Comparison of ENCODE assay signal across 20 cellular contexts in the genomic region with DNA sequence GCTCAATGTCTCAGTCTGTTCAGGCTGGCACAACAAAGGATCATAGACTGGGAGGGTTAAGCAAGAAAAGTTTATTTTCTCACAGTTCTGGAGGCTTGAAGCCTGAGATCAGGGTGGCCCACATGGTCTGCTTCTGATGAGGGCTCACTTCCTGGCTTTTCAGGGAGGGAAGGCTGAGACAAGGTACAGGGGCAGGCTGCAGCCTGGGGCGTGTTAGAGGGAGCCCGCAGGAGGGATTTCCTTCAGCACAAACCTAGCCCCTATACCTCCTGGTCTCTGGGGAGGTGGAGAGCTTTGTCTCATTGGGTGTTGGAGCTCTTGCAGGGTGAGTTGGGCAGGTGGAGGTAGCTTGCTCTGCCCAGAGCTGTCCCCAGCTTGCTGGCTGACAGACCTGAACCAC.
DNase-seq lines count a peak whose midpoint lies in the region; ATAC-seq, FAIRE-seq and TF ChIP-seq lines count a peak whose summit lies in the region.
"Had no signal": no experiment of that assay in that cellular context is flagged by ENCODE, and none has a peak within 500 bp of the region (broad histone marks: within the 10 kb centered on the region; RNA-seq: fewer than 3 reads in every experiment).

No MANE protein-coding gene starts in this region.

- no peaks in the 10 kb centered on the region for H4K20me1 ChIP-seq in GM23338 (replicated peaks; ENCODE audit: insufficient read depth)
- no peaks in the 10 kb centered on the region for H4K20me1 ChIP-seq in astrocyte (ENCODE audit: insufficient read depth, low read length)

- H3K9me2 ChIP-seq in GM23338 (ENCODE audit: insufficient read depth), result peaks cover 3% of the 10 kb centered on the region

- H3K27ac ChIP-seq in GM23338 (ENCODE audit: low read depth) (no peak overlapping the region), astrocyte (ENCODE audit: low read depth, low read length) (no peak overlapping the region)
- H3K27ac ChIP-seq: Peyer's patch, SK-N-MC had no signal

- H3K4me1 ChIP-seq in GM23338 (ENCODE audit: insufficient read depth) (peaks cover 15% of the 10 kb centered on the region), astrocyte (ENCODE audit: insufficient read depth, low read length) (no peaks in the 10 kb centered on the region)

- H3K79me2 ChIP-seq in GM23338 (replicated peaks; ENCODE audit: insufficient read depth) (no peaks in the 10 kb centered on the region), astrocyte (ENCODE audit: insufficient read depth, low read length) (no peaks in the 10 kb centered on the region)

- ATAC-seq in GM23338 (no peak), GM19351 (IDR thresholded peaks at IDR 0.05; ENCODE audit: unreplicated experiment) (no peak), GM21619 (IDR thresholded peaks at IDR 0.05; ENCODE audit: unreplicated experiment) (no peak)
- ATAC-seq in stimulated activated effector memory CD8-positive, alpha-beta T cell treated with anti-CD3 and anti-CD28 coated beads, Interleukin-12 subunit alpha, Interleukin-12 subunit beta, amount 100 ng/mL, for 72 hours, result peak; percentile 11
- ATAC-seq: HepG2 had no signal

- peaks cover 38% of the 10 kb centered on the region for H3K9me3 Mint-ChIP-seq in GM23338
- peaks cover 3% of the 10 kb centered on the region for H3K9me3 Mint-ChIP-seq in astrocyte (ENCODE audit: unreplicated experiment)
- peaks cover 14% of the 10 kb centered on the region for H3K9me3 Mint-ChIP-seq in mesothelial cell of epicardium
- H3K9me3 Mint-ChIP-seq in stimulated activated effector memory CD8-positive, alpha-beta T cell treated with anti-CD3 and anti-CD28 coated beads, Interleukin-12 subunit alpha, Interleukin-12 subunit beta, amount 100 ng/mL, for 72 hours, result no peaks in the 10 kb centered on the region

- H3K9me3 ChIP-seq in astrocyte (ENCODE audit: insufficient read depth, low read depth, low read length), result no peaks in the 10 kb centered on the region
- H3K9me3 ChIP-seq: Peyer's patch had no signal

- H3K27ac Mint-ChIP-seq in GM23338 (no peak overlapping the region), astrocyte (ENCODE audit: unreplicated experiment) (no peak overlapping the region), mesothelial cell of epicardium (peak overlapping the region; percentile 56)
- H3K27ac Mint-ChIP-seq in stimulated activated effector memory CD8-positive, alpha-beta T cell treated with anti-CD3 and anti-CD28 coated beads, Interleukin-12 subunit alpha, Interleukin-12 subunit beta, amount 100 ng/mL, for 72 hours, result no peak overlapping the region

- FAIRE-seq in astrocyte (lab: Jason Lieb, UNC), result no peak
- FAIRE-seq: G401.6, HepG2 had no signal

- H3K4me1 Mint-ChIP-seq in GM23338 (peaks cover 41% of the 10 kb centered on the region), astrocyte (ENCODE audit: low read depth, unreplicated experiment) (peaks cover 3% of the 10 kb centered on the region), mesothelial cell of epicardium (peaks cover 36% of the 10 kb centered on the region)
- no peaks in the 10 kb centered on the region for H3K4me1 Mint-ChIP-seq in stimulated activated effector memory CD8-positive, alpha-beta T cell treated with anti-CD3 and anti-CD28 coated beads, Interleukin-12 subunit alpha, Interleukin-12 subunit beta, amount 100 ng/mL, for 72 hours

- DNase-seq in GM23338 (ENCODE audit: low spot score), result no peak
- peak; percentile 0 for DNase-seq in astrocyte (ENCODE audit: low read depth)
- DNase-seq in mesothelial cell of epicardium (ENCODE audit: low spot score in 2 of 2, unreplicated experiment in 2 of 2), result no peak
- DNase-seq in stimulated activated effector memory CD8-positive, alpha-beta T cell treated with anti-CD3 and anti-CD28 coated beads, Interleukin-12 subunit alpha, Interleukin-12 subunit beta, amount 100 ng/mL, for 72 hours (ENCODE audit: low spot score in 2 of 2), result no peak
- no peak for DNase-seq in ureter (ENCODE audit: low spot score)
- DNase-seq: ACHN; GOT3; KBM-7; NCI-H1417 treated with DMSO at 0.1 percent for 48 hours; NCI-H187 treated with DMSO at 0.1 percent for 48 hours; NCI-H2171; NCI-H446 treated with DMSO at 0.1 percent for 48 hours; NCI-H69; NK-92 treated with Interleukin-12 subunit alpha and Interleukin-12 subunit beta, amount 100 ng/mL, for 24 hours; Peyer's patch had no signal

- no peaks in the 10 kb centered on the region for H3K27me3 ChIP-seq in GM23338 (ENCODE audit: insufficient read depth)
- no peaks in the 10 kb centered on the region for H3K27me3 ChIP-seq in astrocyte (ENCODE audit: insufficient read depth, low read length)
- H3K27me3 ChIP-seq: Peyer's patch had no signal

- H3K9ac ChIP-seq in astrocyte (ENCODE audit: low read length), result no peak overlapping the region

- H3K4me3 ChIP-seq in GM23338 (no peak overlapping the region), astrocyte (ENCODE audit: insufficient read depth, low read depth, low read length) (no peak overlapping the region)
- H3K4me3 ChIP-seq: Peyer's patch, SK-N-MC had no signal

- peaks cover 12% of the 10 kb centered on the region for H3K27me3 Mint-ChIP-seq in GM23338 (ENCODE audit: insufficient read depth, low read depth, poor library complexity)
- peaks cover 4% of the 10 kb centered on the region for H3K27me3 Mint-ChIP-seq in astrocyte (ENCODE audit: low read depth, unreplicated experiment)
- no peaks in the 10 kb centered on the region for H3K27me3 Mint-ChIP-seq in mesothelial cell of epicardium (ENCODE audit: low read depth)

- H3K36me3 Mint-ChIP-seq in GM23338 (ENCODE audit: low read depth) (peaks cover 42% of the 10 kb centered on the region), astrocyte (ENCODE audit: low read depth, unreplicated experiment) (no peaks in the 10 kb centered on the region), mesothelial cell of epicardium (peaks cover 7% of the 10 kb centered on the region)
- H3K36me3 Mint-ChIP-seq in stimulated activated effector memory CD8-positive, alpha-beta T cell treated with anti-CD3 and anti-CD28 coated beads, Interleukin-12 subunit alpha, Interleukin-12 subunit beta, amount 100 ng/mL, for 72 hours, result no peaks in the 10 kb centered on the region

- no peak for TF ChIP-seq CTCF in GM23338 (conservative IDR thresholded peaks at IDR 0.05; ENCODE audit: low read depth in 2 of 2)
- TF ChIP-seq CTCF in astrocyte (IDR thresholded peaks at IDR 0.05; ENCODE audit: insufficient read depth, low read depth, low read length), result no peak
- no peak for TF ChIP-seq CTCF in mesothelial cell of epicardium (IDR thresholded peaks at IDR 0.05; ENCODE audit: unreplicated experiment)

- H3F3A ChIP-seq in GM23338 (replicated peaks; ENCODE audit: low read depth), result no peaks in the 10 kb centered on the region

- H3K36me3 ChIP-seq in GM23338 (ENCODE audit: insufficient read depth), result peaks cover 16% of the 10 kb centered on the region
- H3K36me3 ChIP-seq in astrocyte (ENCODE audit: insufficient read depth, low read length), result no peaks in the 10 kb centered on the region
- H3K36me3 ChIP-seq: Peyer's patch had no signal

- H2AFZ ChIP-seq in GM23338 (peak overlapping the region; percentile 80; the same call in 1 of the 2 replicates), astrocyte (ENCODE audit: low read depth, low read length) (no peak overlapping the region)

- no peak overlapping the region for H3K4me3 Mint-ChIP-seq in GM23338
- H3K4me3 Mint-ChIP-seq in astrocyte (ENCODE audit: unreplicated experiment), result no peak overlapping the region
- H3K4me3 Mint-ChIP-seq in mesothelial cell of epicardium, result no peak overlapping the region
- no peak overlapping the region for H3K4me3 Mint-ChIP-seq in stimulated activated effector memory CD8-positive, alpha-beta T cell treated with anti-CD3 and anti-CD28 coated beads, Interleukin-12 subunit alpha, Interleukin-12 subunit beta, amount 100 ng/mL, for 72 hours

- H3K4me2 ChIP-seq in GM23338, result no peak overlapping the region
- H3K4me2 ChIP-seq in astrocyte (ENCODE audit: low read length), result no peak overlapping the region
